ENCODE assay signal across 11 cellular contexts in genomic region chr9:74577956-74578355, GRCh38.
A peak's percentile ranks its signal among the peaks of the same experiment; 100 is the strongest.
DNase-seq lines count a peak whose midpoint lies in the region; ATAC-seq, FAIRE-seq and TF ChIP-seq lines count a peak whose summit lies in the region.
"Had no signal": no experiment of that assay in that cellular context is flagged by ENCODE, and none has a peak within 500 bp of the region (broad histone marks: within the 10 kb centered on the region; RNA-seq: fewer than 3 reads in every experiment).

No MANE protein-coding gene starts in this region.

- H3K27me3 Mint-ChIP-seq in nephron (ENCODE audit: low read depth) = peaks cover 13% of the 10 kb centered on the region

- POLR2A ChIA-PET in GM12878 (lab: Charles Lee) = no interaction called here

- no peak overlapping the region for H3K4me2 ChIP-seq in KMS-11
- no peak overlapping the region for H3K4me2 ChIP-seq in GM12878 (ENCODE audit: control insufficient read depth, insufficient read depth)

- H3K9me3 Mint-ChIP-seq in nephron = no peaks in the 10 kb centered on the region
- H3K9me3 Mint-ChIP-seq: T-helper 1 cell treated with Interleukin-12 subunit alpha and Interleukin-12 subunit beta and Interleukin-4 antibody, amounts not matched to agents 30 μg/mL and 1 μg/mL, for 36 hours had no signal

- H3K36me3 ChIP-seq in KMS-11 (ENCODE audit: insufficient read depth) = no peaks in the 10 kb centered on the region
- H3K36me3 ChIP-seq in GM12878 (ENCODE audit: control insufficient read depth in 2 of 2, insufficient read depth in 2 of 2, low read length in 1 of 2) = no peaks in the 10 kb centered on the region

- SMC1A ChIA-PET in GM12878 (lab: Charles Lee; ENCODE audit: uncharacterized antibody, unreplicated experiment) = no interaction called here

- BruUV-seq in GM12878 (replicated peaks; lab: Mats Ljungman, UMichigan) = no TSS peak

- H3K4me1 Mint-ChIP-seq in nephron = peaks cover 7% of the 10 kb centered on the region

- H3K36me3 Mint-ChIP-seq in nephron (ENCODE audit: low read depth) = no peaks in the 10 kb centered on the region

- H3K9ac ChIP-seq in KMS-11 (no peak overlapping the region), GM12878 (ENCODE audit: control insufficient read depth, insufficient read depth, low read length) (no peak overlapping the region)

- TF ChIP-seq CTCF in GM12872 (IDR thresholded peaks at IDR 0.05; ENCODE audit: insufficient read depth, low read depth, low read length) (peak; percentile 39; the same call in 2 of the 3 replicates), KMS-11 (conservative IDR thresholded peaks at IDR 0.05; ENCODE audit: low read depth, low read length) (peak; percentile 43), GM12878 (IDR thresholded peaks at IDR 0.05 in 2 of 3, conservative IDR thresholded peaks at IDR 0.05 in 1 of 3; ENCODE audit: control insufficient read depth in 2 of 3, extremely low read depth in 1 of 3, insufficient read depth in 1 of 3, low read depth in 3 of 3, low read length in 3 of 3) (peak; percentile 16 to 34 (median 25); a peak in 2 of 6 replicates), nephron (IDR thresholded peaks at IDR 0.05; ENCODE audit: unreplicated experiment in 3 of 3) (peak; percentile 42 to 52 (median 42))

- no peak overlapping the region for H2AFZ ChIP-seq in KMS-11 (ENCODE audit: low read depth)
- no peak overlapping the region for H2AFZ ChIP-seq in GM12878 (ENCODE audit: control insufficient read depth, low read depth, low read length)

- peak; percentile 40; the same call in 2 of the 3 replicates for ATAC-seq in GM12878
- no peak for ATAC-seq in Right ventricle myocardium inferior
- ATAC-seq: mucosa of descending colon had no signal

- intact Hi-C loops in GM12878 (cut with micrococcal nuclease; ENCODE audit: unreplicated experiment) (loop anchor here (2.0 to 10.0 kb wide), 3 partner anchors 67 to 1373 kb away; no protein-coding TSS in a partner anchor), Right ventricle myocardium inferior (cut with DNase I) (no loop called here)

- H3K27ac Mint-ChIP-seq in nephron = no peak overlapping the region
- H3K27ac Mint-ChIP-seq: T-helper 1 cell treated with Interleukin-12 subunit alpha and Interleukin-12 subunit beta and Interleukin-4 antibody, amounts not matched to agents 30 μg/mL and 1 μg/mL, for 36 hours had no signal

- in situ Hi-C loops in GM12878 (cut with MboI) = loop anchor here (10.0 kb wide), 1 partner anchor 893 kb away; no protein-coding TSS in a partner anchor

- H3K4me3 ChIP-seq in KMS-11 (IDR thresholded peaks at IDR 0.05; ENCODE audit: insufficient read depth, low read depth, low read length) = no peak overlapping the region
- no peak overlapping the region for H3K4me3 ChIP-seq in GM12878
- H3K4me3 ChIP-seq: mucosa of descending colon had no signal

- CTCF ChIA-PET in GM12878 (lab: Yijun Ruan, JAX) = no interaction called here

- DNase-seq in GM12878 (ENCODE audit: low read depth, low spot score) (no peak), Right ventricle myocardium inferior (ENCODE audit: missing footprints) (no peak), kidney tubule cell (ENCODE audit: low spot score) (no peak), NCI-H2196 treated with DMSO at 0.1 percent for 48 hours (lab: John Stamatoyannopoulos, UW; ENCODE audit: unreplicated experiment) (no peak), GF-D8 (lab: John Stamatoyannopoulos, UW) (no peak)
- DNase-seq: mucosa of descending colon had no signal

- no peaks in the 10 kb centered on the region for H3K79me2 ChIP-seq in KMS-11 (ENCODE audit: insufficient read depth, low read depth)
- H3K79me2 ChIP-seq in GM12878 (ENCODE audit: control insufficient read depth, insufficient read depth, low read length) = no peaks in the 10 kb centered on the region

- no peaks in the 10 kb centered on the region for H3K9me3 ChIP-seq in GM12878 (replicated peaks; ENCODE audit: control insufficient read depth, insufficient read depth, low read length)
- H3K9me3 ChIP-seq: mucosa of descending colon had no signal

- TF ChIP-seq EP300 in GM12878 (IDR thresholded peaks at IDR 0.05; ENCODE audit: borderline replicate concordance in 1 of 2, control insufficient read depth in 1 of 2, low read depth in 2 of 2, low read length in 2 of 2) = no peak

- H3K4me1 ChIP-seq in KMS-11 (ENCODE audit: low read depth, poor library complexity, severe bottlenecking) (peaks cover 41% of the 10 kb centered on the region), GM12878 (ENCODE audit: control insufficient read depth, insufficient read depth, low read length) (peaks cover 3% of the 10 kb centered on the region; the same call in 1 of the 2 replicates)

- no peak for FAIRE-seq in GM12878 (lab: Jason Lieb, UNC)

- no peaks in the 10 kb centered on the region for H4K20me1 ChIP-seq in KMS-11 (ENCODE audit: insufficient read depth)
- H4K20me1 ChIP-seq in GM12878 (ENCODE audit: control insufficient read depth, insufficient read depth) = no peaks in the 10 kb centered on the region

- no peak overlapping the region for H3K4me3 Mint-ChIP-seq in nephron
- H3K4me3 Mint-ChIP-seq: T-helper 1 cell treated with Interleukin-12 subunit alpha and Interleukin-12 subunit beta and Interleukin-4 antibody, amounts not matched to agents 30 μg/mL and 1 μg/mL, for 36 hours had no signal

- WGBS in GM12878 (ENCODE audit: insufficient coverage, insufficient replicate concordance, low lambda C conversion rate, missing lambda C conversion rate) = 0% methylated on average over 1 of the region's 1 CpG

- H3K27ac ChIP-seq in KMS-11 (no peak overlapping the region), GM12878 (ENCODE audit: control insufficient read depth, insufficient read depth) (no peak overlapping the region)
- H3K27ac ChIP-seq: epithelial cell of prostate had no signal

- no peak for TF ChIP-seq POLR2A in GM12878 (IDR thresholded peaks at IDR 0.05; ENCODE audit: low read depth, low read length)

- TF ChIP-seq RAD21 in GM12878 (IDR thresholded peaks at IDR 0.05; ENCODE audit: insufficient read depth, low read depth, low read length) = peak; percentile 18; the same call in 1 of the 2 replicates

- H3K27me3 ChIP-seq in KMS-11 (ENCODE audit: insufficient read depth, low read depth) = no peaks in the 10 kb centered on the region
- H3K27me3 ChIP-seq in GM12878 (replicated peaks in 1 of 2; ENCODE audit: control insufficient read depth in 2 of 2, insufficient read depth in 2 of 2, low read length in 1 of 2) = no peaks in the 10 kb centered on the region; a peak in 1 of 4 replicates

- RAD21 ChIA-PET in GM12878 (lab: Charles Lee; ENCODE audit: unreplicated experiment) = no interaction called here

TF ChIP-seq in GM12878, 131 proteins besides CTCF, POLR2A, EP300 and RAD21:
- TF ChIP-seq SREBF1 (IDR thresholded peaks at IDR 0.05; ENCODE audit: low read length) (no peak), KLF5 (IDR thresholded peaks at IDR 0.05; ENCODE audit: partially characterized antibody) (no peak), SP1 (IDR thresholded peaks at IDR 0.05; ENCODE audit: low read depth, low read length) (no peak), TCF3 (IDR thresholded peaks at IDR 0.05; ENCODE audit: borderline replicate concordance, insufficient read depth, low read depth, low read length) (no peak)
